In the genomic region with DNA sequence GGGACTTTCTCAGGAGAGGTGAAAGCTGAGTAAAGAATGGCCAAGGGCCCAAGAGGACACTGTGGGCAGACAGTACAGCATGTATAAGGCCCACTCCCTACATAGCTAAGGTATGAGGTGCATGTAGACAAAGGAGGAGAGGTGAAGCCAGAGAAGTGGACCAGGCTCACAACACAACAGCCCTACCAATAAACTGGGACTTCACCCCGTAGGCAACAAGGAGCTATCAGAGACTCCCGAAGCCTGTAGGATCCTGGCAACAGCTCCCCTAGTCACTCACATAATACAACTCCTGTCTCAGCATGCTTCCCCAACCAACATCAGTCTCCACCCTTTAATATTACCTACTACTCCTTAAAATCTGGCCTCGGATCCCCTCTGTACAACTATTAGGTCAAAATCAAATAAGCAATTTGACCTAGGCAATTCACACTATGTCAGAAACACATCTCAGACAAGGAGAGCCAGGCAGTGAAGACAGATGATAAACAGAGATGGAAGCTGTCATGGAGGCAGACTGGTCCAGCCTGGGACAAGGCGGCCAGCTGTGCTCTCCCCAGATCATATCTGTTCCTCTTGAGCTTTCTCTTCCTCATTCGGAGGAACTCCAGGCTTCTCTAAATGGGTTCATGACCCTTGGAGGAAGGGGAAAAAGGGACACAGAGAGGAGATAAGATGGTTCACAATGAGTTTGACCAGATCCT, we compare ENCODE assay signal across 8 cellular contexts. TPM values are rescaled to one million over a fixed set of nuclear protein-coding genes. Genes with fewer than 3 reads are reported as not detected.
DNase-seq lines count a peak whose midpoint lies in the region; ATAC-seq and TF ChIP-seq lines count a peak whose summit lies in the region.

No MANE protein-coding gene starts in this region.

- H3K4me3 Mint-ChIP-seq in activated naive CD8-positive, alpha-beta T cell treated with anti-CD3 and anti-CD28 coated beads for 36 hours: peak overlapping the region; percentile 89

- H3K9ac ChIP-seq in HUES6 (ENCODE audit: low read length): peak overlapping the region; percentile 90

- H3K27me3 Mint-ChIP-seq in activated naive CD8-positive, alpha-beta T cell treated with anti-CD3 and anti-CD28 coated beads for 36 hours: no peaks in the 10 kb centered on the region

- DNase-seq in AG04449 (ENCODE audit: low read depth, low spot score): no peak
- no peak for DNase-seq in activated naive CD8-positive, alpha-beta T cell treated with anti-CD3 and anti-CD28 coated beads for 36 hours
- peak; percentile 33 for DNase-seq in medulla oblongata (ENCODE audit: extremely low spot score)
- no peak for DNase-seq in effector CD4-positive, alpha-beta T cell
- no peak for DNase-seq in AG08395 (ENCODE audit: low spot score)

- peaks cover 17% of the 10 kb centered on the region for H3K36me3 Mint-ChIP-seq in activated naive CD8-positive, alpha-beta T cell treated with anti-CD3 and anti-CD28 coated beads for 36 hours

- H3K27ac ChIP-seq in HUES6 (ENCODE audit: low read depth, low read length): no peak overlapping the region

- no peaks in the 10 kb centered on the region for H3K9me3 ChIP-seq in HUES6 (ENCODE audit: control insufficient read depth, insufficient read depth, low read depth, low read length)

- POLR2A ChIA-PET in AG04449 (lab: Yijun Ruan, JAX): interaction anchor here (1.0 to 2.9 kb wide), 4 partner anchors 171 to 598 kb away, joined by 3 to 29 read pairs (median 11); partner anchors contain the start of genes FAM43A and LSG1

- no peaks in the 10 kb centered on the region for H3K9me3 Mint-ChIP-seq in activated naive CD8-positive, alpha-beta T cell treated with anti-CD3 and anti-CD28 coated beads for 36 hours

- no peak for ATAC-seq in HG03045 (IDR thresholded peaks at IDR 0.05; ENCODE audit: unreplicated experiment)
- no peak for ATAC-seq in activated CD4-positive, CD25-positive, alpha-beta regulatory T cell treated with anti-CD3 and anti-CD28 coated beads, Interleukin-2, amount 50 U/mL, for 24 hours

- H3K4me3 ChIP-seq in AG04449 (ENCODE audit: low read depth, low read length): peak overlapping the region; percentile 73
- H3K4me3 ChIP-seq in HUES6 (ENCODE audit: low read depth, low read length): peak overlapping the region; percentile 77

- H3K27ac Mint-ChIP-seq in activated naive CD8-positive, alpha-beta T cell treated with anti-CD3 and anti-CD28 coated beads for 36 hours: peak overlapping the region; percentile 4

- peaks cover 20% of the 10 kb centered on the region for H3K36me3 ChIP-seq in HUES6 (ENCODE audit: control insufficient read depth, insufficient read depth, low read length)

- CTCF ChIA-PET in AG04449 (lab: Yijun Ruan, JAX): interaction anchor here (0.9 to 12.7 kb wide), 25 partner anchors 8 to 603 kb away, joined by 3 to 492 read pairs (median 11); partner anchors contain the start of genes ACAP2, FAM43A, LSG1 and PPP1R2

- peaks cover 21% of the 10 kb centered on the region for H3K4me1 ChIP-seq in HUES6 (ENCODE audit: control insufficient read depth, insufficient read depth, low read length)

- no peak for TF ChIP-seq CTCF in AG04449 (IDR thresholded peaks at IDR 0.05; ENCODE audit: insufficient read depth, low read length, missing control alignments)

- H3K4me1 Mint-ChIP-seq in activated naive CD8-positive, alpha-beta T cell treated with anti-CD3 and anti-CD28 coated beads for 36 hours: peaks cover 23% of the 10 kb centered on the region

- no peaks in the 10 kb centered on the region for H3K27me3 ChIP-seq in HUES6 (ENCODE audit: control insufficient read depth, insufficient read depth, low read length)

RNA-seq across cellular contexts. Expression of gene XXYLT1, which starts 1.4 kb away (rescaled TPM):
- total RNA-seq in activated naive CD8-positive, alpha-beta T cell treated with anti-CD3 and anti-CD28 coated beads for 36 hours: 1 to 10 TPM; 8.8 to 9.6 TPM
